ENCODE assay signal across 19 cellular contexts in the genomic region with DNA sequence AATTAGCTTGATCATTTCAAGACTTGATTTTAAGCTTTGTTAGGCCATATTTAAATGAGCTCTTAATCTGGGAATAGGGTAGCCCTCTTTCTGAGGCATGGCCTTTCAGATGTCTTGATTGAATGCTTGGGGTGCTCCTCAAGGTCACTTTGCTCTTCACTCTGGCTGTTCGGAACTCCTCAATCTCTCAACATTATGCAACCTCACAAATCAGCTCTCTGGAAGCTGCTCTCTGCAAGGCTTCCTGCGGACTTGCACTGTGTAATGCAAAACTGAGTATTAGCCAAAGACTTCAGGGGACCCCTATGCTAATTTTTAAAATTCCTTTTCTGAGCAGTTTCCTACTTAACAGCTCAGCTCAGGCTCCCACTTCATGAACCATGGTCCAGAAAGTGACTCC.
"Had no signal": no experiment of that assay in that cellular context is flagged by ENCODE, and none has a peak within 500 bp of the region (broad histone marks: within the 10 kb centered on the region; RNA-seq: fewer than 3 reads in every experiment).

No MANE protein-coding gene starts in this region.

- H3K27ac ChIP-seq: colonic mucosa, heart right ventricle, ovary, right atrium auricular region, sigmoid colon, skin epidermis had no signal

- H3K27ac Mint-ChIP-seq: naive B cell, nephron progenitor cell had no signal

- H3K36me3 ChIP-seq: colonic mucosa, heart right ventricle, ovary, right atrium auricular region, sigmoid colon had no signal

- H3K27me3 ChIP-seq: colonic mucosa, heart right ventricle, ovary, right atrium auricular region, sigmoid colon had no signal

- H3K36me3 Mint-ChIP-seq: naive B cell had no signal

- H3K4me3 ChIP-seq: colonic mucosa, heart right ventricle, lung, ovary, right atrium auricular region, sigmoid colon, skin epidermis had no signal

- ATAC-seq: heart right ventricle, left cardiac atrium, left ventricle myocardium superior had no signal

- DNase-seq: colonic mucosa; dermis blood vessel endothelial cell; heart right ventricle; kidney; left cardiac atrium; left ventricle myocardium superior; mesenchymal stem cell; naive B cell; nephron progenitor cell; nucleus accumbens; ovary; sigmoid colon; stimulated activated CD4-positive, alpha-beta T cell treated with anti-CD3 and anti-CD28 coated beads, Interleukin-12 subunit alpha, Interleukin-12 subunit beta, amount 100 ng/mL, for 4 hours; stimulated activated CD4-positive, alpha-beta T cell treated with anti-CD3 and anti-CD28 coated beads, Interleukin-2, amount 100 ng/mL, for 48 hours; stimulated activated naive CD4-positive, alpha-beta T cell treated with Interleukin-2 at 50 U/mL for 16 hours; trophoblast cell had no signal

- H3K4me3 Mint-ChIP-seq: naive B cell, nephron progenitor cell had no signal

- H3K4me1 Mint-ChIP-seq: naive B cell had no signal

- H3K27me3 Mint-ChIP-seq: naive B cell had no signal

- H3K9me3 ChIP-seq: colonic mucosa, ovary, right atrium auricular region had no signal

- H3K4me1 ChIP-seq: colonic mucosa, heart right ventricle, right atrium auricular region, sigmoid colon had no signal
